ENCODE assay signal across 19 cellular contexts in genomic region chr12:90333939-90334338, GRCh38.
DNase-seq lines count a peak whose midpoint lies in the region; ATAC-seq, FAIRE-seq and TF ChIP-seq lines count a peak whose summit lies in the region.
"Had no signal": no experiment of that assay in that cellular context is flagged by ENCODE, and none has a peak within 500 bp of the region (broad histone marks: within the 10 kb centered on the region; RNA-seq: fewer than 3 reads in every experiment).

No MANE protein-coding gene starts in this region.

- no peak for ATAC-seq in gastroesophageal sphincter
- ATAC-seq: HepG2 had no signal

- no peak for TF ChIP-seq EP300 in gastroesophageal sphincter (IDR thresholded peaks at IDR 0.05)

- no peaks in the 10 kb centered on the region for H3K27me3 ChIP-seq in kidney epithelial cell (ENCODE audit: control insufficient read depth, insufficient read depth, low read length)
- no peaks in the 10 kb centered on the region for H3K27me3 ChIP-seq in SJCRH30
- H3K27me3 ChIP-seq in dorsolateral prefrontal cortex, result no peaks in the 10 kb centered on the region
- no peaks in the 10 kb centered on the region for H3K27me3 ChIP-seq in gastroesophageal sphincter
- H3K27me3 ChIP-seq: sigmoid colon had no signal

- TF ChIP-seq POLR2A in gastroesophageal sphincter (IDR thresholded peaks at IDR 0.05), result no peak

- H3K27ac ChIP-seq in SJCRH30 (no peak overlapping the region), dorsolateral prefrontal cortex (no peak overlapping the region), gastroesophageal sphincter (no peak overlapping the region)
- H3K27ac ChIP-seq: sigmoid colon had no signal

- H3K4me3 ChIP-seq in kidney epithelial cell (ENCODE audit: low read depth, low read length) (no peak overlapping the region), SJCRH30 (no peak overlapping the region), dorsolateral prefrontal cortex (no peak overlapping the region), gastroesophageal sphincter (no peak overlapping the region)
- H3K4me3 ChIP-seq: sigmoid colon had no signal

- H3K36me3 ChIP-seq in kidney epithelial cell (ENCODE audit: control insufficient read depth, insufficient read depth, low read length) (no peaks in the 10 kb centered on the region), SJCRH30 (no peaks in the 10 kb centered on the region), gastroesophageal sphincter (no peaks in the 10 kb centered on the region)
- H3K36me3 ChIP-seq: sigmoid colon had no signal

- H3K4me1 ChIP-seq in SJCRH30, result no peaks in the 10 kb centered on the region
- no peaks in the 10 kb centered on the region for H3K4me1 ChIP-seq in gastroesophageal sphincter
- H3K4me1 ChIP-seq: sigmoid colon had no signal

- FAIRE-seq in RCC 7860 (lab: Jason Lieb, UNC), result peak; percentile 26
- FAIRE-seq: HepG2 had no signal

- TF ChIP-seq CTCF in kidney epithelial cell (IDR thresholded peaks at IDR 0.05; ENCODE audit: insufficient read depth, low read length, poor library complexity, severe bottlenecking), result no peak
- TF ChIP-seq CTCF in dorsolateral prefrontal cortex (IDR thresholded peaks at IDR 0.05 in 54 of 56, conservative IDR thresholded peaks at IDR 0.05 in 2 of 56; ENCODE audit: low read depth in 1 of 56, partially characterized antibody in 56 of 56), result no peak
- no peak for TF ChIP-seq CTCF in gastroesophageal sphincter (IDR thresholded peaks at IDR 0.05)

- peak; percentile 36 for DNase-seq in ELR (ENCODE audit: low read depth)
- DNase-seq in RCC 7860 (ENCODE audit: low spot score), result peak; percentile 25
- DNase-seq in dermis blood vessel endothelial cell, result peak; percentile 51
- DNase-seq in kidney epithelial cell (ENCODE audit: low read depth), result peak; percentile 47
- DNase-seq in NCI-H345 treated with DMSO at 0.1 percent for 48 hours (lab: John Stamatoyannopoulos, UW; ENCODE audit: unreplicated experiment), result no peak
- no peak for DNase-seq in SJCRH30
- DNase-seq in dorsolateral prefrontal cortex, result no peak
- DNase-seq: activated CD4-positive, alpha-beta T cell treated with anti-CD3 and anti-CD28 coated beads, Interleukin-2, amount 50 U/mL, for 4 hours; activated T-cell treated with anti-CD3 and anti-CD28 coated beads for 4 hours; effector CD8-positive, alpha-beta T cell; MM.1S; NCI-H187 treated with DMSO at 0.1 percent for 48 hours; NCI-H510A; OCI-M1; sigmoid colon; stimulated activated CD4-positive, alpha-beta T cell treated with anti-CD3 and anti-CD28 coated beads, Interleukin-4, amount 100 ng/mL, for 4 hours; stimulated activated CD8-positive, alpha-beta memory T cell treated with anti-CD3 and anti-CD28 coated beads, Interleukin-4, amount 100 ng/mL, for 48 hours had no signal

- intact Hi-C loops in dorsolateral prefrontal cortex (cut with DNase I), result no loop called here

- no peaks in the 10 kb centered on the region for H3K9me3 ChIP-seq in SJCRH30 (replicated peaks)
- no peaks in the 10 kb centered on the region for H3K9me3 ChIP-seq in gastroesophageal sphincter
- H3K9me3 ChIP-seq: sigmoid colon had no signal

Comparison
In these comparisons a context has a peak if more than half of its experiments do, and no peak if none do; other contexts are left out.
1. DNase-seq: peak in ELR (single experiment), RCC 7860 (single experiment), dermis blood vessel endothelial cell (single experiment) and kidney epithelial cell (single experiment); none in NCI-H345 treated with DMSO at 0.1 percent for 48 hours (single experiment), SJCRH30 (0 of 2) and dorsolateral prefrontal cortex (0 of 10).